Comparison of ENCODE assay signal across 1 cellular context in the genomic region with DNA sequence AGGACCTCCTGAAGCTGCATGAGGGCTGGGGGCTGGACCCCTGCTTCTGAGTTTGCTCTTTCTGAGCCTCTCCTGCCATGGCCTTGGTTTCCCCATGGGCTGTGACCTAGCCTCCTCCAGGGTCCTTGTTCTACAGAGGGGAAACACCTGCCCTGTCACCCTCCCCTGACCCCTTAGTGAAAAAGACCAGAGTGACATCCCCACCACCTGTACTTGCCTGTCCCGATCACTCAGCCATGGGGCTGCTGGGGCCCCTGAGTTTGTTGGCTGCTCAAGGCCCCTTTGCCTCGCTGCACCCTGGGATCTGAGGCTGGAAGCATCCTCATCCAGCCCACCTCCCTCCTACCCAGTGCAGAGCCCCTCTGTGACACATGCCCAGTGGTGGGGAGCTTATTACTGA.
TF ChIP-seq lines count a peak whose summit lies in the region.

No MANE protein-coding gene starts in this region.

TF ChIP-seq in HepG2, 621 proteins besides CTCF, POLR2A, EP300 and RAD21:
- TF ChIP-seq, protein P1, sequence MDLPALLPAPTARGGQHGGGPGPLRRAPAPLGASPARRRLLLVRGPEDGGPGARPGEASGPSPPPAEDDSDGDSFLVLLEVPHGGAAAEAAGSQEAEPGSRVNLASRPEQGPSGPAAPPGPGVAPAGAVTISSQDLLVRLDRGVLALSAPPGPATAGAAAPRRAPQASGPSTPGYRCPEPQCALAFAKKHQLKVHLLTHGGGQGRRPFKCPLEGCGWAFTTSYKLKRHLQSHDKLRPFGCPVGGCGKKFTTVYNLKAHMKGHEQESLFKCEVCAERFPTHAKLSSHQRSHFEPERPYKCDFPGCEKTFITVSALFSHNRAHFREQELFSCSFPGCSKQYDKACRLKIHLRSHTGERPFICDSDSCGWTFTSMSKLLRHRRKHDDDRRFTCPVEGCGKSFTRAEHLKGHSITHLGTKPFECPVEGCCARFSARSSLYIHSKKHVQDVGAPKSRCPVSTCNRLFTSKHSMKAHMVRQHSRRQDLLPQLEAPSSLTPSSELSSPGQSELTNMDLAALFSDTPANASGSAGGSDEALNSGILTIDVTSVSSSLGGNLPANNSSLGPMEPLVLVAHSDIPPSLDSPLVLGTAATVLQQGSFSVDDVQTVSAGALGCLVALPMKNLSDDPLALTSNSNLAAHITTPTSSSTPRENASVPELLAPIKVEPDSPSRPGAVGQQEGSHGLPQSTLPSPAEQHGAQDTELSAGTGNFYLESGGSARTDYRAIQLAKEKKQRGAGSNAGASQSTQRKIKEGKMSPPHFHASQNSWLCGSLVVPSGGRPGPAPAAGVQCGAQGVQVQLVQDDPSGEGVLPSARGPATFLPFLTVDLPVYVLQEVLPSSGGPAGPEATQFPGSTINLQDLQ (CRISPR knock-in tag; IDR thresholded peaks at IDR 0.05) = no peak
- TF ChIP-seq, protein P2, sequence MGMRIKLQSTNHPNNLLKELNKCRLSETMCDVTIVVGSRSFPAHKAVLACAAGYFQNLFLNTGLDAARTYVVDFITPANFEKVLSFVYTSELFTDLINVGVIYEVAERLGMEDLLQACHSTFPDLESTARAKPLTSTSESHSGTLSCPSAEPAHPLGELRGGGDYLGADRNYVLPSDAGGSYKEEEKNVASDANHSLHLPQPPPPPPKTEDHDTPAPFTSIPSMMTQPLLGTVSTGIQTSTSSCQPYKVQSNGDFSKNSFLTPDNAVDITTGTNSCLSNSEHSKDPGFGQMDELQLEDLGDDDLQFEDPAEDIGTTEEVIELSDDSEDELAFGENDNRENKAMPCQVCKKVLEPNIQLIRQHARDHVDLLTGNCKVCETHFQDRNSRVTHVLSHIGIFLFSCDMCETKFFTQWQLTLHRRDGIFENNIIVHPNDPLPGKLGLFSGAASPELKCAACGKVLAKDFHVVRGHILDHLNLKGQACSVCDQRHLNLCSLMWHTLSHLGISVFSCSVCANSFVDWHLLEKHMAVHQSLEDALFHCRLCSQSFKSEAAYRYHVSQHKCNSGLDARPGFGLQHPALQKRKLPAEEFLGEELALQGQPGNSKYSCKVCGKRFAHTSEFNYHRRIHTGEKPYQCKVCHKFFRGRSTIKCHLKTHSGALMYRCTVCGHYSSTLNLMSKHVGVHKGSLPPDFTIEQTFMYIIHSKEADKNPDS (CRISPR knock-in tag; IDR thresholded peaks at IDR 0.05) = no peak
- TF ChIP-seq HOXA5 (CRISPR knock-in tag; IDR thresholded peaks at IDR 0.05) (no peak), CHD4 (IDR thresholded peaks at IDR 0.05; ENCODE audit: borderline replicate concordance, low read length) (no peak), ZNF333 (CRISPR knock-in tag; IDR thresholded peaks at IDR 0.05; ENCODE audit: borderline replicate concordance) (0 out of 2 replicates have a peak, but pooled peaks have one; percentile 26)
